Comparison of ENCODE assay signal across 8 cellular contexts in genomic region chr19:48795055-48795854, GRCh38. TPM values are rescaled to one million over a fixed set of nuclear protein-coding genes. Genes with fewer than 3 reads are reported as not detected.
DNase-seq lines count a peak whose midpoint lies in the region; ATAC-seq and TF ChIP-seq lines count a peak whose summit lies in the region.

No MANE protein-coding gene starts in this region.

- no peaks in the 10 kb centered on the region for H3K9me3 Mint-ChIP-seq in chondrocyte (ENCODE audit: low read depth)

- H3K27me3 ChIP-seq in AG04450 (ENCODE audit: control insufficient read depth, insufficient read depth, low read length): no peaks in the 10 kb centered on the region

- no peaks in the 10 kb centered on the region for H3K27me3 Mint-ChIP-seq in chondrocyte (ENCODE audit: low read depth)

- TF ChIP-seq CTCF in AG04450 (IDR thresholded peaks at IDR 0.05; ENCODE audit: low read depth, low read length) (peak; percentile 95), chondrocyte (IDR thresholded peaks at IDR 0.05) (peak; percentile 100)

- POLR2A ChIA-PET in AG04450 (lab: Yijun Ruan, JAX): interaction anchor here (0.5 to 1.3 kb wide), 11 partner anchors 9 to 191 kb away, joined by 3 to 8 read pairs (median 4); partner anchors contain the start of gene PPP1R15A

- H3K4me1 Mint-ChIP-seq in chondrocyte (ENCODE audit: low read depth): peaks cover 31% of the 10 kb centered on the region

- H3K27ac Mint-ChIP-seq in chondrocyte (ENCODE audit: unreplicated experiment): peak overlapping the region; percentile 98

- no peaks in the 10 kb centered on the region for H3K36me3 Mint-ChIP-seq in chondrocyte (ENCODE audit: low read depth)

- ATAC-seq in GM18909 (IDR thresholded peaks at IDR 0.05; ENCODE audit: poor library complexity, unreplicated experiment) (peak; percentile 78), HG03280 (IDR thresholded peaks at IDR 0.05; ENCODE audit: unreplicated experiment) (peak; percentile 85)

- peak overlapping the region; percentile 87 for H3K27ac ChIP-seq in AG04450 (ENCODE audit: low read depth, low read length)

- peak overlapping the region; percentile 90 for H3K4me3 Mint-ChIP-seq in chondrocyte (ENCODE audit: unreplicated experiment)

- no peaks in the 10 kb centered on the region; the same call in 1 of the 2 replicates for H3K9me3 ChIP-seq in AG04450 (ENCODE audit: control insufficient read depth, insufficient read depth, low read length)

- DNase-seq in AG04450 (ENCODE audit: low read depth, low spot score) (peak; percentile 84), NCI-H460 (ENCODE audit: extremely low read depth, low read depth) (peak; percentile 88), chondrocyte (ENCODE audit: low spot score) (no peak), kidney glomerular epithelial cell (lab: John Stamatoyannopoulos, UW) (peak; percentile 92)
- peak; percentile 70 for DNase-seq in activated CD4-positive, alpha-beta T cell treated with anti-CD3 and anti-CD28 coated beads for 24 hours (ENCODE audit: low read depth in 2 of 2)
- DNase-seq in stimulated activated CD4-positive, alpha-beta T cell treated with anti-CD3 and anti-CD28 coated beads, Interleukin-15, amount 100 ng/mL, for 24 hours: peak; percentile 88

- H3K4me3 ChIP-seq in AG04450 (ENCODE audit: low read depth, low read length): peak overlapping the region; percentile 63

- CTCF ChIA-PET in AG04450 (lab: Charles Lee): interaction anchor here (0.7 to 4.0 kb wide), 27 partner anchors 9 to 198 kb away, joined by 3 to 59 read pairs (median 4); partner anchors contain the start of genes BCAT2, CA11, DHDH and GYS1

RNA-seq across cellular contexts. Expression of gene BCAT2, which starts 15.6 kb away (rescaled TPM):
- polyA plus RNA-seq in AG04450 (2011; rRNA removed): 23.3 and 31.8 TPM in 2 replicates
- polyA minus RNA-seq in AG04450 (2011; rRNA and poly(A)+ RNA removed): 22.8 and 30.7 TPM in 2 replicates
- total RNA-seq in NCI-H460 (2014; rRNA removed; shearing (Covaris generic)): 27.6 and 31.2 TPM in 2 replicates
- polyA plus RNA-seq in NCI-H460 (2014; cell fraction: nucleus; rRNA removed): 56.8 and 67.1 TPM in 2 replicates
- total RNA-seq in chondrocyte: 30.9 to 42.2 TPM (median 41.4 TPM) in 3 replicates

RNA-seq across cellular contexts. Expression of gene FGF21, which starts 39.9 kb away (rescaled TPM):
- not detected in 2 replicates for polyA plus RNA-seq in AG04450 (2011; rRNA removed)
- polyA minus RNA-seq in AG04450 (2011; rRNA and poly(A)+ RNA removed): not detected in 2 replicates
- not detected in 2 replicates for total RNA-seq in NCI-H460 (2014; rRNA removed; shearing (Covaris generic))
- not detected in 2 replicates for polyA plus RNA-seq in NCI-H460 (2014; cell fraction: nucleus; rRNA removed)
- not detected in 3 replicates for total RNA-seq in chondrocyte

RNA-seq across cellular contexts. Expression of gene HSD17B14, which starts 41.0 kb away (rescaled TPM):
- polyA plus RNA-seq in AG04450 (2011; rRNA removed): 2.3 and 3.6 TPM in 2 replicates
- polyA minus RNA-seq in AG04450 (2011; rRNA and poly(A)+ RNA removed): 1.1 and 1.7 TPM in 2 replicates
- total RNA-seq in NCI-H460 (2014; rRNA removed; shearing (Covaris generic)): 1.6 and 2.0 TPM in 2 replicates
- 0.19 and 2.1 TPM in 2 replicates for polyA plus RNA-seq in NCI-H460 (2014; cell fraction: nucleus; rRNA removed)
- 11.4 to 13.6 TPM (median 13.5 TPM) in 3 replicates for total RNA-seq in chondrocyte

RNA-seq across cellular contexts. Expression of gene FUT1, which starts 42.8 kb away (rescaled TPM):
- polyA plus RNA-seq in AG04450 (2011; rRNA removed): 0.02 and 0.07 TPM in 2 replicates
- polyA minus RNA-seq in AG04450 (2011; rRNA and poly(A)+ RNA removed): 0.05 TPM in 1 of 2 replicates, not detected in the other
- 1.6 and 2.3 TPM in 2 replicates for total RNA-seq in NCI-H460 (2014; rRNA removed; shearing (Covaris generic))
- polyA plus RNA-seq in NCI-H460 (2014; cell fraction: nucleus; rRNA removed): 1.6 and 3.8 TPM in 2 replicates
- 0.44 to 0.52 TPM in 2 of 3 replicates, not detected in the other for total RNA-seq in chondrocyte

RNA-seq across cellular contexts. Expression of gene IZUMO1, which starts 48.5 kb away (rescaled TPM):
- polyA plus RNA-seq in AG04450 (2011; rRNA removed): not detected in 2 replicates
- polyA minus RNA-seq in AG04450 (2011; rRNA and poly(A)+ RNA removed): not detected in 2 replicates
- total RNA-seq in NCI-H460 (2014; rRNA removed; shearing (Covaris generic)): 0.15 and 0.52 TPM in 2 replicates
- polyA plus RNA-seq in NCI-H460 (2014; cell fraction: nucleus; rRNA removed): 0.17 and 0.31 TPM in 2 replicates
- total RNA-seq in chondrocyte: not detected in 3 replicates
